15 cellular contexts compared by ENCODE assay signal in genomic region chr7:156379242-156380070, GRCh38.
"Had no signal": no experiment of that assay in that cellular context is flagged by ENCODE, and none has a peak within 500 bp of the region (broad histone marks: within the 10 kb centered on the region; RNA-seq: fewer than 3 reads in every experiment).

No MANE protein-coding gene starts in this region.

- H3K4me1 ChIP-seq: psoas muscle, sigmoid colon had no signal

- H3K36me3 Mint-ChIP-seq: activated naive CD4-positive, alpha-beta T cell treated with anti-CD3 and anti-CD28 coated beads, Interleukin-2, amount 50 U/mL, for 72 hours; brain; natural killer cell had no signal

- H3K9me3 ChIP-seq: mucosa of descending colon, psoas muscle, sigmoid colon had no signal

- DNase-seq: activated CD4-positive, alpha-beta T cell treated with anti-CD3 and anti-CD28 coated beads, Interleukin-2, amount 50 U/mL, for 4 hours; activated CD4-positive, CD25-positive, alpha-beta regulatory T cell treated with anti-CD3 and anti-CD28 coated beads, Interleukin-2, amount 50 U/mL, for 72 hours; activated effector memory CD4-positive, alpha-beta T cell treated with anti-CD3 and anti-CD28 coated beads, Interleukin-2, amount 50 U/mL, for 16 hours; activated T-cell treated with anti-CD3 and anti-CD28 coated beads, Interleukin-2, amount 50 U/mL, for 1 hour; amniotic stem cell; dermis blood vessel endothelial cell; mucosa of descending colon; natural killer cell; occipital lobe; psoas muscle; sigmoid colon; stimulated activated CD4-positive, alpha-beta T cell treated with anti-CD3 and anti-CD28 coated beads, Interleukin-12 subunit alpha, Interleukin-12 subunit beta, amount 100 ng/mL, for 4 hours; stimulated activated naive CD4-positive, alpha-beta T cell treated with Interleukin-2 at 50 U/mL for 16 hours had no signal

- H3K4me1 Mint-ChIP-seq: natural killer cell had no signal

- H3K36me3 ChIP-seq: sigmoid colon had no signal

- H3K4me3 ChIP-seq: mucosa of descending colon, psoas muscle, sigmoid colon had no signal

- H3K27ac ChIP-seq: psoas muscle, sigmoid colon had no signal

- H3K4me3 Mint-ChIP-seq: brain, natural killer cell had no signal

- H3K27ac Mint-ChIP-seq: activated naive CD4-positive, alpha-beta T cell treated with anti-CD3 and anti-CD28 coated beads, Interleukin-2, amount 50 U/mL, for 72 hours; brain; natural killer cell had no signal

- ATAC-seq: activated naive CD4-positive, alpha-beta T cell treated with anti-CD3 and anti-CD28 coated beads, Interleukin-2, amount 50 U/mL, for 72 hours; mucosa of descending colon; natural killer cell; psoas muscle had no signal

- H3K9me3 Mint-ChIP-seq: activated naive CD4-positive, alpha-beta T cell treated with anti-CD3 and anti-CD28 coated beads, Interleukin-2, amount 50 U/mL, for 72 hours; brain; natural killer cell had no signal
